In genomic region chr14:34538871-34539406, GRCh38 we compare ENCODE assay signal across 8 cellular contexts. TPM values are rescaled to one million over a fixed set of nuclear protein-coding genes. Genes with fewer than 3 reads are reported as not detected.
DNase-seq lines count a peak whose midpoint lies in the region; ATAC-seq lines count a peak whose summit lies in the region.

No MANE protein-coding gene starts in this region.

- H3K4me3 Mint-ChIP-seq in activated T-cell treated with anti-CD3 and anti-CD28 coated beads, Interleukin-2, amount 50 U/mL, for 72 hours, result peak overlapping the region; percentile 100
- peak overlapping the region; percentile 99 for H3K4me3 Mint-ChIP-seq in activated CD4-positive, alpha-beta memory T cell treated with anti-CD3 and anti-CD28 coated beads for 36 hours

- DNase-seq in activated T-cell treated with anti-CD3 and anti-CD28 coated beads, Interleukin-2, amount 50 U/mL, for 72 hours, result no peak
- no peak for DNase-seq in activated T-cell treated with anti-CD3 and anti-CD28 coated beads, Interleukin-2, amount 50 U/mL, for 1 hour
- DNase-seq in activated CD4-positive, alpha-beta memory T cell treated with anti-CD3 and anti-CD28 coated beads for 36 hours, result no peak
- DNase-seq in superior temporal gyrus (ENCODE audit: extremely low spot score), result peak; percentile 44
- DNase-seq in NCI-H82 treated with DMSO at 0.1 percent for 48 hours (lab: John Stamatoyannopoulos, UW; ENCODE audit: unreplicated experiment), result no peak
- no peak for DNase-seq in GF-D8 (lab: John Stamatoyannopoulos, UW)
- DNase-seq in AG08395 (ENCODE audit: low spot score), result no peak

- no peaks in the 10 kb centered on the region for H3K27me3 ChIP-seq in iPS-20b (ENCODE audit: insufficient read depth, low read length)

- POLR2A ChIA-PET in activated CD4-positive, alpha-beta memory T cell treated with anti-CD3 and anti-CD28 coated beads for 36 hours (lab: Charles Lee), result no interaction called here

- ATAC-seq in activated T-cell treated with anti-CD3 and anti-CD28 coated beads, Interleukin-2, amount 50 U/mL, for 72 hours (replicated peaks in 1 of 2), result peak in 1 of 2 donors; percentile 14

- CTCF ChIA-PET in activated CD4-positive, alpha-beta memory T cell treated with anti-CD3 and anti-CD28 coated beads for 36 hours (lab: Charles Lee), result no interaction called here

- H3K9ac ChIP-seq in iPS-20b (ENCODE audit: low read depth, low read length), result peak overlapping the region; percentile 98

- peak overlapping the region; percentile 99 for H3K27ac Mint-ChIP-seq in activated T-cell treated with anti-CD3 and anti-CD28 coated beads, Interleukin-2, amount 50 U/mL, for 72 hours
- H3K27ac Mint-ChIP-seq in activated CD4-positive, alpha-beta memory T cell treated with anti-CD3 and anti-CD28 coated beads for 36 hours, result peak overlapping the region; percentile 98

- peaks cover 4% of the 10 kb centered on the region; the same call in 1 of the 2 replicates for H3K4me1 ChIP-seq in iPS-20b (ENCODE audit: insufficient read depth, low read length)

- no peaks in the 10 kb centered on the region for H3K9me3 ChIP-seq in iPS-20b (ENCODE audit: insufficient read depth, low read depth, low read length)

- peaks cover 12% of the 10 kb centered on the region for H3K36me3 ChIP-seq in iPS-20b (ENCODE audit: insufficient read depth, low read depth, low read length)

- H3K36me3 Mint-ChIP-seq in activated T-cell treated with anti-CD3 and anti-CD28 coated beads, Interleukin-2, amount 50 U/mL, for 72 hours (ENCODE audit: insufficient read depth in 2 of 2), result peaks cover 6 to 7% of the 10 kb centered on the region in 2 donors
- H3K36me3 Mint-ChIP-seq in activated CD4-positive, alpha-beta memory T cell treated with anti-CD3 and anti-CD28 coated beads for 36 hours, result peaks cover 8% of the 10 kb centered on the region

- H3K4me3 ChIP-seq in iPS-20b (ENCODE audit: low read length), result peak overlapping the region; percentile 96

- H3K9me3 Mint-ChIP-seq in activated T-cell treated with anti-CD3 and anti-CD28 coated beads, Interleukin-2, amount 50 U/mL, for 72 hours, result peaks cover 0 to 3% of the 10 kb centered on the region in 2 donors
- no peaks in the 10 kb centered on the region for H3K9me3 Mint-ChIP-seq in activated CD4-positive, alpha-beta memory T cell treated with anti-CD3 and anti-CD28 coated beads for 36 hours

- intact Hi-C loops in activated CD4-positive, alpha-beta memory T cell treated with anti-CD3 and anti-CD28 coated beads for 36 hours (cut with micrococcal nuclease), result loop anchor here (5.0 to 10.0 kb wide), 4 partner anchors 77 to 866 kb away; partner anchors contain the start of genes NFKBIA and SPTSSA

- peak overlapping the region; percentile 67 for H3K27ac ChIP-seq in iPS-20b (ENCODE audit: low read length)

- H3K27me3 Mint-ChIP-seq in activated T-cell treated with anti-CD3 and anti-CD28 coated beads, Interleukin-2, amount 50 U/mL, for 72 hours (ENCODE audit: low read depth), result no peaks in the 10 kb centered on the region
- no peaks in the 10 kb centered on the region for H3K27me3 Mint-ChIP-seq in activated CD4-positive, alpha-beta memory T cell treated with anti-CD3 and anti-CD28 coated beads for 36 hours

- H3K4me1 Mint-ChIP-seq in activated T-cell treated with anti-CD3 and anti-CD28 coated beads, Interleukin-2, amount 50 U/mL, for 72 hours (ENCODE audit: low read depth), result peaks cover 57% of the 10 kb centered on the region
- H3K4me1 Mint-ChIP-seq in activated CD4-positive, alpha-beta memory T cell treated with anti-CD3 and anti-CD28 coated beads for 36 hours (ENCODE audit: low read depth), result peaks cover 36% of the 10 kb centered on the region

RNA-seq across cellular contexts. Expression of gene EAPP, which starts 0.6 kb away (rescaled TPM):
- 10 to 100 TPM; 53.4 to 54.8 TPM for total RNA-seq in activated T-cell treated with anti-CD3 and anti-CD28 coated beads, Interleukin-2, amount 50 U/mL, for 72 hours
- 10 to 100 TPM; 37.5 to 40.2 TPM for total RNA-seq in activated CD4-positive, alpha-beta memory T cell treated with anti-CD3 and anti-CD28 coated beads for 36 hours
